ENCODE assay signal across 1 cellular context in the genomic region with DNA sequence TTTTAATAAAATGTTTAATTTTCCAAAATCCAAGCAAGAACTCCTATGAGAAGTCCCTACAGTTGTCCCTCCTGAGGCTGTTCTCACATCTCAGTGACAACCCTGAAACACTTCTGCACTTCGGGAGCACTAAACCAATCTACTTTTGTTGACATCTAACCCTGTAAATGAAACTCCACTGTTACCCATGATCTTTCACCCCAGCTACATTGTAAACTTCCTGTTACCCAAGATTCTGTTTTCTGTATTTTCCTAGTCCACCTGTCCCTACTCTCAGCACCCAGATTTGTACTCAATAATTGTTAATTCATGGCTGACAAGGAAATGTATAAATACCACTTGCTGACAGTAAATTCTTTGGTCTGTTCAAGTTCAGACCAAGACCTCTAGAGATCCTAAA.
TF ChIP-seq lines count a peak whose summit lies in the region.

No MANE protein-coding gene starts in this region.

TF ChIP-seq in WTC11, 78 proteins besides CTCF, POLR2A, EP300 and RAD21 (continued from another document):
- TF ChIP-seq ZNF317 (CRISPR knock-in tag; IDR thresholded peaks at IDR 0.05; ENCODE audit: borderline replicate concordance, low read depth) (no peak), EMX1 (CRISPR knock-in tag; IDR thresholded peaks at IDR 0.05) (no peak)
